Comparison of ENCODE assay signal across 24 cellular contexts in genomic region chr10:26699631-26700030, GRCh38. TPM values are rescaled to one million over a fixed set of nuclear protein-coding genes. Genes with fewer than 3 reads are reported as not detected.
DNase-seq lines count a peak whose midpoint lies in the region; ATAC-seq, FAIRE-seq and TF ChIP-seq lines count a peak whose summit lies in the region.
"Had no signal": no experiment of that assay in that cellular context is flagged by ENCODE, and none has a peak within 500 bp of the region (broad histone marks: within the 10 kb centered on the region; RNA-seq: fewer than 3 reads in every experiment).

No MANE protein-coding gene starts in this region.

- H3K79me2 ChIP-seq in mammary epithelial cell (ENCODE audit: insufficient read depth, low read length) (peaks cover 62% of the 10 kb centered on the region), DOHH2 (ENCODE audit: control insufficient read depth, low read length) (peaks cover 70% of the 10 kb centered on the region)

- dilution Hi-C loops in mammary epithelial cell (cut with HindIII; ENCODE audit: low sequenced_read_pairs): no loop called here

- no peaks in the 10 kb centered on the region for H3K9me3 Mint-ChIP-seq in MCF 10A (ENCODE audit: unreplicated experiment)
- H3K9me3 Mint-ChIP-seq in activated T-helper 2 cell treated with anti-CD3 and anti-CD28 coated beads, Interferon-gamma antibody, Interleukin-2, Interleukin-4, amounts not matched to agents 10 μg/mL and 5 μg/mL and 100 μg/mL, durations not matched to agents 14 hours and 24 hours and 36 hours: no peaks in the 10 kb centered on the region
- H3K9me3 Mint-ChIP-seq: activated CD4-positive, alpha-beta memory T cell treated with anti-CD3 and anti-CD28 coated beads, Interleukin-2, amount 10 ng/mL, durations not matched to agents 7 days and 5 days; activated T-cell treated with anti-CD3 and anti-CD28 coated beads, Interleukin-2, amount 50 U/mL, for 4 hours had no signal

- 100% methylated on average over 7 of the region's 7 CpGs for WGBS in mammary epithelial cell (ENCODE audit: low coverage, missing lambda C conversion rate)
- WGBS in small intestine, 3 donors: 65 to 90% (median 71%) methylated on average over 7 of the region's 7 CpGs

- intact Hi-C loops in MCF 10A (cut with micrococcal nuclease) (loop anchor here (5.0 to 10.0 kb wide), 2 partner anchors 92 to 365 kb away; no protein-coding TSS in a partner anchor), mammary epithelial cell (cut with micrococcal nuclease) (loop anchor here (10.0 kb wide), 2 partner anchors 365 to 545 kb away; partner anchors contain the start of gene ACBD5)
- intact Hi-C loops in activated T-helper 2 cell treated with anti-CD3 and anti-CD28 coated beads, Interferon-gamma antibody, Interleukin-2, Interleukin-4, amounts not matched to agents 10 μg/mL and 5 μg/mL and 100 μg/mL, durations not matched to agents 14 hours and 24 hours and 36 hours (cut with micrococcal nuclease): loop anchor here (5.0 to 10.0 kb wide), 5 partner anchors 38 to 545 kb away; partner anchors contain the start of genes ACBD5 and APBB1IP

- no peaks in the 10 kb centered on the region for H4K20me1 ChIP-seq in mammary epithelial cell (ENCODE audit: insufficient read depth, low read length)
- 0 out of 2 replicates have a peak, but pooled peaks cover 3% of the 10 kb centered on the region for H4K20me1 ChIP-seq in DOHH2 (ENCODE audit: control insufficient read depth, insufficient read depth, low read depth, low read length)

- no peaks in the 10 kb centered on the region for H3K9me2 ChIP-seq in DOHH2 (replicated peaks; ENCODE audit: control insufficient read depth, low read length)

- CTCF ChIA-PET in MCF 10A (lab: Yijun Ruan, JAX) (interaction anchor here (0.7 kb wide), 2 partner anchors 184 to 305 kb away, joined by 3 read pairs; no protein-coding TSS in a partner anchor), mammary epithelial cell (lab: Charles Lee; ENCODE audit: low non-redundant PET) (no interaction called here)

- no peaks in the 10 kb centered on the region for H3K27me3 ChIP-seq in mammary epithelial cell (ENCODE audit: insufficient read depth, low read length)
- no peaks in the 10 kb centered on the region for H3K27me3 ChIP-seq in DOHH2 (ENCODE audit: control insufficient read depth, low read length)
- no peaks in the 10 kb centered on the region for H3K27me3 ChIP-seq in small intestine (ENCODE audit: control insufficient read depth in 2 of 2, insufficient read depth in 2 of 2, low read length in 2 of 2)
- H3K27me3 ChIP-seq: brain microvascular endothelial cell, hepatocyte, SJSA1 had no signal

- POLR2A ChIA-PET in MCF 10A (lab: Yijun Ruan, JAX): interaction anchor here (0.7 kb wide), 2 partner anchors 233 to 946 kb away, joined by 4 read pairs; no protein-coding TSS in a partner anchor

- H3K27ac ChIP-seq in mammary epithelial cell (ENCODE audit: insufficient read depth, low read depth, low read length) (no peak overlapping the region), DOHH2 (ENCODE audit: low read depth, low read length) (no peak overlapping the region), small intestine (ENCODE audit: low read depth in 1 of 2, low read length in 1 of 2) (peak overlapping the region in 1 of 2 donors; percentile 83)
- H3K27ac ChIP-seq: brain microvascular endothelial cell, GM23248, hepatocyte, left ventricle myocardium inferior, psoas muscle, SJSA1 had no signal

- H3K4me3 Mint-ChIP-seq in MCF 10A (ENCODE audit: unreplicated experiment): peak overlapping the region; percentile 98
- peak overlapping the region; percentile 99 for H3K4me3 Mint-ChIP-seq in activated T-helper 2 cell treated with anti-CD3 and anti-CD28 coated beads, Interferon-gamma antibody, Interleukin-2, Interleukin-4, amounts not matched to agents 10 μg/mL and 5 μg/mL and 100 μg/mL, durations not matched to agents 14 hours and 24 hours and 36 hours (ENCODE audit: low read depth)
- H3K4me3 Mint-ChIP-seq: T-helper 17 cell had no signal

- H3K36me3 ChIP-seq in mammary epithelial cell (ENCODE audit: insufficient read depth, low read length) (peaks cover 13% of the 10 kb centered on the region), DOHH2 (ENCODE audit: control insufficient read depth, low read length) (peaks cover 50% of the 10 kb centered on the region), small intestine (ENCODE audit: control insufficient read depth in 2 of 2, insufficient read depth in 2 of 2, low read length in 2 of 2) (no peaks in the 10 kb centered on the region)
- H3K36me3 ChIP-seq: brain microvascular endothelial cell, left ventricle myocardium inferior had no signal

- BruUV-seq in MCF 10A (replicated peaks; lab: Mats Ljungman, UMichigan) (no TSS peak), mammary epithelial cell (replicated peaks; lab: Mats Ljungman, UMichigan) (no TSS peak)

- H3K4me2 ChIP-seq in mammary epithelial cell (ENCODE audit: insufficient read depth, low read depth, low read length): no peak overlapping the region
- peak overlapping the region; percentile 85 for H3K4me2 ChIP-seq in DOHH2 (ENCODE audit: low read length)

- TF ChIP-seq CTCF in MCF 10A (IDR thresholded peaks at IDR 0.05; ENCODE audit: unreplicated experiment): no peak
- TF ChIP-seq CTCF in mammary epithelial cell (conservative IDR thresholded peaks at IDR 0.05 in 1 of 2, IDR thresholded peaks at IDR 0.05 in 1 of 2; ENCODE audit: extremely low read depth in 1 of 2, insufficient read depth in 1 of 2, low read depth in 1 of 2, low read length in 2 of 2): no peak
- no peak for TF ChIP-seq CTCF in DOHH2 (IDR thresholded peaks at IDR 0.05; ENCODE audit: low read depth, low read length, poor library complexity, severe bottlenecking)

- peaks cover 13% of the 10 kb centered on the region for H3K4me1 Mint-ChIP-seq in MCF 10A (ENCODE audit: insufficient read depth, unreplicated experiment)
- peaks cover 31% of the 10 kb centered on the region for H3K4me1 Mint-ChIP-seq in activated T-helper 2 cell treated with anti-CD3 and anti-CD28 coated beads, Interferon-gamma antibody, Interleukin-2, Interleukin-4, amounts not matched to agents 10 μg/mL and 5 μg/mL and 100 μg/mL, durations not matched to agents 14 hours and 24 hours and 36 hours (ENCODE audit: low read depth)

- no peaks in the 10 kb centered on the region for H3F3A ChIP-seq in DOHH2 (ENCODE audit: control insufficient read depth, insufficient read depth)

- H3K4me3 ChIP-seq in mammary epithelial cell (replicated peaks in 1 of 3; ENCODE audit: insufficient read depth in 1 of 3, low read depth in 2 of 3, low read length in 3 of 3): no peak overlapping the region
- peak overlapping the region; percentile 42 for H3K4me3 ChIP-seq in DOHH2 (ENCODE audit: low read length)
- peak overlapping the region in 1 of 2 donors; percentile 86 for H3K4me3 ChIP-seq in small intestine (ENCODE audit: low read depth in 1 of 2, low read length in 2 of 2)
- H3K4me3 ChIP-seq: hepatocyte, SJSA1 had no signal

- in situ Hi-C loops in mammary epithelial cell (cut with MboI; ENCODE audit: low sequenced_read_pairs in 2 of 2): no loop called here

- H2AFZ ChIP-seq in mammary epithelial cell (ENCODE audit: low read depth, low read length): no peak overlapping the region
- H2AFZ ChIP-seq: GM23248, hepatocyte had no signal

- no peak for DNase-seq in MCF 10A (ENCODE audit: unreplicated experiment)
- no peak for DNase-seq in mammary epithelial cell
- DNase-seq in activated T-helper 2 cell treated with anti-CD3 and anti-CD28 coated beads, Interferon-gamma antibody, Interleukin-2, Interleukin-4, amounts not matched to agents 10 μg/mL and 5 μg/mL and 100 μg/mL, durations not matched to agents 14 hours and 24 hours and 36 hours (ENCODE audit: low spot score): no peak
- DNase-seq in small intestine: peak; percentile 46
- DNase-seq in NCI-H1105 treated with DMSO at 0.1 percent for 48 hours (lab: John Stamatoyannopoulos, UW): no peak
- DNase-seq in activated gamma-delta T cell treated with Interleukin-2 at 50 U/mL for 16 hours: no peak
- DNase-seq: activated CD4-positive, alpha-beta memory T cell treated with anti-CD3 and anti-CD28 coated beads, Interleukin-2, amount 10 ng/mL, durations not matched to agents 7 days and 5 days; activated T-cell treated with anti-CD3 and anti-CD28 coated beads, Interleukin-2, amount 50 U/mL, for 4 hours; brain microvascular endothelial cell; DMS79; effector memory CD4-positive, alpha-beta T cell; foreskin melanocyte; GM23248; left ventricle myocardium inferior; NCI-H1436; NCI-H510A; psoas muscle; T-helper 17 cell had no signal

- H3K36me3 Mint-ChIP-seq in MCF 10A (ENCODE audit: insufficient read depth, unreplicated experiment): no peaks in the 10 kb centered on the region
- H3K36me3 Mint-ChIP-seq in activated T-helper 2 cell treated with anti-CD3 and anti-CD28 coated beads, Interferon-gamma antibody, Interleukin-2, Interleukin-4, amounts not matched to agents 10 μg/mL and 5 μg/mL and 100 μg/mL, durations not matched to agents 14 hours and 24 hours and 36 hours (ENCODE audit: low read depth): peaks cover 55% of the 10 kb centered on the region

- no peak for ATAC-seq in GM21717 (IDR thresholded peaks at IDR 0.05; ENCODE audit: unreplicated experiment)
- ATAC-seq: activated T-cell treated with anti-CD3 and anti-CD28 coated beads, Interleukin-2, amount 50 U/mL, for 4 hours; Panc1; psoas muscle; T-helper 17 cell had no signal

- FAIRE-seq in small intestine (lab: Jason Lieb, UNC): no peak
- FAIRE-seq: GM19239 had no signal

- H3K27me3 Mint-ChIP-seq in MCF 10A (ENCODE audit: insufficient read depth, unreplicated experiment): no peaks in the 10 kb centered on the region
- no peaks in the 10 kb centered on the region for H3K27me3 Mint-ChIP-seq in activated T-helper 2 cell treated with anti-CD3 and anti-CD28 coated beads, Interferon-gamma antibody, Interleukin-2, Interleukin-4, amounts not matched to agents 10 μg/mL and 5 μg/mL and 100 μg/mL, durations not matched to agents 14 hours and 24 hours and 36 hours (ENCODE audit: low read depth)
- H3K27me3 Mint-ChIP-seq: activated CD4-positive, alpha-beta memory T cell treated with anti-CD3 and anti-CD28 coated beads, Interleukin-2, amount 10 ng/mL, durations not matched to agents 7 days and 5 days; T-helper 17 cell had no signal

- no peak overlapping the region for H3K27ac Mint-ChIP-seq in MCF 10A (ENCODE audit: low read depth, unreplicated experiment)
- no peak overlapping the region for H3K27ac Mint-ChIP-seq in activated T-helper 2 cell treated with anti-CD3 and anti-CD28 coated beads, Interferon-gamma antibody, Interleukin-2, Interleukin-4, amounts not matched to agents 10 μg/mL and 5 μg/mL and 100 μg/mL, durations not matched to agents 14 hours and 24 hours and 36 hours
- H3K27ac Mint-ChIP-seq: activated CD4-positive, alpha-beta memory T cell treated with anti-CD3 and anti-CD28 coated beads, Interleukin-2, amount 10 ng/mL, durations not matched to agents 7 days and 5 days had no signal

- no peak overlapping the region for H3K9ac ChIP-seq in mammary epithelial cell (ENCODE audit: insufficient read depth, low read length)
- H3K9ac ChIP-seq: GM23248 had no signal

- H3K4me1 ChIP-seq in mammary epithelial cell (ENCODE audit: insufficient read depth, low read length): peaks cover 5% of the 10 kb centered on the region
- peaks cover 37% of the 10 kb centered on the region for H3K4me1 ChIP-seq in DOHH2 (ENCODE audit: control insufficient read depth, low read length)
- no peaks in the 10 kb centered on the region for H3K4me1 ChIP-seq in small intestine (ENCODE audit: control insufficient read depth in 2 of 2, insufficient read depth in 1 of 2, low read depth in 1 of 2, low read length in 1 of 2)

- H3K9me3 ChIP-seq in mammary epithelial cell (replicated peaks; ENCODE audit: insufficient read depth, low read length): no peaks in the 10 kb centered on the region
- no peaks in the 10 kb centered on the region for H3K9me3 ChIP-seq in DOHH2 (ENCODE audit: control insufficient read depth, insufficient read depth, low read length)
- no peaks in the 10 kb centered on the region for H3K9me3 ChIP-seq in small intestine (ENCODE audit: control insufficient read depth, low read depth)
- H3K9me3 ChIP-seq: left ventricle myocardium inferior, psoas muscle, SJSA1 had no signal

RNA-seq across cellular contexts. Expression of gene PDSS1, which starts 2.1 kb away (rescaled TPM):
- total RNA-seq in MCF 10A (2022) (9.1 and 14.3 TPM in 2 replicates), mammary epithelial cell (10 to 100 TPM in 1 of 2 donors, 1 to 10 TPM in 1; 4.8 to 11.2 TPM)
- polyA plus RNA-seq in mammary epithelial cell (24.2 TPM), small intestine (10 to 100 TPM; 42.0 to 62.8 (median 48.6) TPM)
- polyA minus RNA-seq in mammary epithelial cell: 74.5 TPM
- total RNA-seq in activated T-helper 2 cell treated with anti-CD3 and anti-CD28 coated beads, Interferon-gamma antibody, Interleukin-2, Interleukin-4, amounts not matched to agents 10 μg/mL and 5 μg/mL and 100 μg/mL, durations not matched to agents 14 hours and 24 hours and 36 hours: 27.9 and 32.3 TPM in 2 replicates
